1 cellular context compared by ENCODE assay signal in genomic region chr1:162397039-162397448, GRCh38.
TF ChIP-seq lines count a peak whose summit lies in the region.

No MANE protein-coding gene starts in this region.

TF ChIP-seq in HEK293, 187 proteins besides CTCF, POLR2A, EP300 and RAD21 (continued from another document):
- TF ChIP-seq HIC1 (tag by site-specific recombination; IDR thresholded peaks at IDR 0.05) (no peak), ELK4 (IDR thresholded peaks at IDR 0.05; ENCODE audit: borderline replicate concordance, low read depth, low read length) (no peak), ZNF645 (tag by site-specific recombination; IDR thresholded peaks at IDR 0.05) (no peak), ZNF747 (tag by site-specific recombination; IDR thresholded peaks at IDR 0.05) (no peak), ZFP37 (tag by site-specific recombination; IDR thresholded peaks at IDR 0.05) (no peak), ZNF133 (tag by site-specific recombination; IDR thresholded peaks at IDR 0.05) (no peak), MZF1 (tag by site-specific recombination; IDR thresholded peaks at IDR 0.05; ENCODE audit: borderline replicate concordance) (no peak), GLIS2 (tag by site-specific recombination; IDR thresholded peaks at IDR 0.05) (no peak), ZNF157 (tag by site-specific recombination; IDR thresholded peaks at IDR 0.05) (no peak), ZIC2 (tag by site-specific recombination; IDR thresholded peaks at IDR 0.05) (no peak), ZNF169 (tag by site-specific recombination; IDR thresholded peaks at IDR 0.05) (no peak), SETDB1 (IDR thresholded peaks at IDR 0.05; ENCODE audit: insufficient read length, low read length) (no peak), ZNF707 (tag by site-specific recombination; IDR thresholded peaks at IDR 0.05) (no peak), AEBP2 (tag by site-specific recombination; IDR thresholded peaks at IDR 0.05; ENCODE audit: borderline replicate concordance) (no peak)
